ENCODE assay signal across 8 cellular contexts in genomic region chr15:78457101-78457500, GRCh38. TPM values are rescaled to one million over a fixed set of nuclear protein-coding genes. Genes with fewer than 3 reads are reported as not detected.
DNase-seq lines count a peak whose midpoint lies in the region; ATAC-seq and TF ChIP-seq lines count a peak whose summit lies in the region.

No MANE protein-coding gene starts in this region.

- H3K27me3 Mint-ChIP-seq in osteocyte (ENCODE audit: unreplicated experiment): no peaks in the 10 kb centered on the region

- peak overlapping the region; percentile 80 for H3K27ac Mint-ChIP-seq in osteocyte (ENCODE audit: unreplicated experiment)

- H3K4me3 Mint-ChIP-seq in osteocyte (ENCODE audit: unreplicated experiment): peak overlapping the region; percentile 6

- ATAC-seq in HG02885 (IDR thresholded peaks at IDR 0.05; ENCODE audit: poor library complexity, unreplicated experiment) (no peak), HG03354 (IDR thresholded peaks at IDR 0.05; ENCODE audit: poor library complexity, severe bottlenecking, unreplicated experiment) (no peak), HG03135 (IDR thresholded peaks at IDR 0.05; ENCODE audit: unreplicated experiment) (no peak)

- DNase-seq in DMS114 treated with DMSO at 0.1 percent for 48 hours (lab: John Stamatoyannopoulos, UW; ENCODE audit: unreplicated experiment) (peak; percentile 22), NCI-H2171 (lab: John Stamatoyannopoulos, UW) (peak; percentile 22), dedifferentiated amniotic fluid mesenchymal stem cell (ENCODE audit: extremely low spot score) (peak; percentile 82), osteocyte (ENCODE audit: extremely low spot score, unreplicated experiment) (no peak), HPDE6-E6E7 (ENCODE audit: extremely low spot score) (no peak)

- no peaks in the 10 kb centered on the region for H3K9me3 Mint-ChIP-seq in osteocyte (ENCODE audit: unreplicated experiment)

- no peaks in the 10 kb centered on the region for H3K36me3 Mint-ChIP-seq in osteocyte (ENCODE audit: unreplicated experiment)

- no peak for TF ChIP-seq CTCF in osteocyte (IDR thresholded peaks at IDR 0.05)

- H3K4me1 Mint-ChIP-seq in osteocyte (ENCODE audit: unreplicated experiment): peaks cover 50% of the 10 kb centered on the region

RNA-seq across cellular contexts. Expression of gene IREB2, which starts 19.1 kb away (rescaled TPM):
- total RNA-seq in osteocyte: 55.9 and 62.3 TPM in 2 replicates

RNA-seq across cellular contexts. Expression of gene HYKK, which starts 50.3 kb away (rescaled TPM):
- 3.1 and 3.4 TPM in 2 replicates for total RNA-seq in osteocyte

Comparison
In these comparisons a context has a peak if more than half of its experiments do, and no peak if none do; other contexts are left out.
1. DNase-seq: peak in DMS114 treated with DMSO at 0.1 percent for 48 hours (single experiment), NCI-H2171 (single experiment) and dedifferentiated amniotic fluid mesenchymal stem cell (single experiment); none in osteocyte (single experiment) and HPDE6-E6E7 (single experiment).